22 cellular contexts compared by ENCODE assay signal in genomic region chr12:113960030-113960429, GRCh38.
"Had no signal": no experiment of that assay in that cellular context is flagged by ENCODE, and none has a peak within 500 bp of the region (broad histone marks: within the 10 kb centered on the region; RNA-seq: fewer than 3 reads in every experiment).

No MANE protein-coding gene starts in this region.

- H3K4me3 Mint-ChIP-seq: activated naive CD8-positive, alpha-beta T cell treated with anti-CD3 and anti-CD28 coated beads, Interleukin-2, amount 10 ng/mL, durations not matched to agents 7 days and 5 days; T-cell had no signal

- H3K27ac Mint-ChIP-seq: activated naive CD8-positive, alpha-beta T cell treated with anti-CD3 and anti-CD28 coated beads, Interleukin-2, amount 10 ng/mL, durations not matched to agents 7 days and 5 days; brain had no signal

- ATAC-seq: K562, Panc1, Right ventricle myocardium inferior, T-cell had no signal

- DNase-seq: activated CD4-positive, CD25-positive, alpha-beta regulatory T cell; activated naive CD8-positive, alpha-beta T cell treated with anti-CD3 and anti-CD28 coated beads, Interleukin-2, amount 10 ng/mL, durations not matched to agents 7 days and 5 days; cerebellar nuclear complex; Karpas-422; MM.1S; NCI-H1105; NCI-H1436; NCI-H1694 treated with DMSO at 0.1 percent for 48 hours; NCI-H2029 treated with DMSO at 0.1 percent for 48 hours; NCI-H345; NCI-H510A treated with DMSO at 0.1 percent for 48 hours; NCI-H69; NK-92 treated with Interleukin-12 subunit alpha and Interleukin-12 subunit beta, amount 100 ng/mL, for 24 hours; OCI-M1; RPMI8226; T-cell; T-helper 2 cell; T1000 had no signal

- H3K27me3 Mint-ChIP-seq: activated naive CD8-positive, alpha-beta T cell treated with anti-CD3 and anti-CD28 coated beads, Interleukin-2, amount 10 ng/mL, durations not matched to agents 7 days and 5 days; T-cell had no signal

- H3K9me3 Mint-ChIP-seq: activated naive CD8-positive, alpha-beta T cell treated with anti-CD3 and anti-CD28 coated beads, Interleukin-2, amount 10 ng/mL, durations not matched to agents 7 days and 5 days; brain; T-cell had no signal
